ENCODE assay signal across 27 cellular contexts in genomic region chr13:79283742-79284141, GRCh38.
"Had no signal": no experiment of that assay in that cellular context is flagged by ENCODE, and none has a peak within 500 bp of the region (broad histone marks: within the 10 kb centered on the region; RNA-seq: fewer than 3 reads in every experiment).

No MANE protein-coding gene starts in this region.

- H3K27me3 Mint-ChIP-seq: type B pancreatic cell had no signal

- H3K4me3 ChIP-seq: left lung, lower lobe of right lung, mucosa of descending colon, pancreas, psoas muscle, skin epidermis, stomach, thoracic aorta, tibial nerve, vagina had no signal

- ATAC-seq: naive thymus-derived CD4-positive, alpha-beta T cell; pancreas; psoas muscle; sciatic nerve; stimulated activated naive B cell treated with anti-CD40 and anti-IgM and Interleukin-4, amounts not matched to agents 10 μg/mL and 1 μg/mL and 100 μg/mL, for 72 hours; stimulated activated naive CD8-positive, alpha-beta T cell treated with anti-CD3 and anti-CD28 coated beads, Interleukin-15, Interleukin-2, amounts not matched to agents 100 U/mL and 50 U/mL, for 24 hours had no signal

- H3K27me3 ChIP-seq: left lung, pancreas, stomach, tibial nerve, vagina had no signal

- H3K9me3 ChIP-seq: left lung, lower lobe of right lung, mucosa of descending colon, pancreas, psoas muscle, stomach, thoracic aorta, tibial nerve, vagina had no signal

- H3K4me1 ChIP-seq: left lung, lower lobe of right lung, pancreas, psoas muscle, tibial nerve, vagina had no signal

- H3K27ac Mint-ChIP-seq: immature natural killer cell; naive thymus-derived CD4-positive, alpha-beta T cell; natural killer cell treated with Interleukin-12 subunit alpha and Interleukin-12 subunit beta and Interleukin-15 and Interleukin-18, amount 100 ng/mL, for 72 hours; stimulated activated naive B cell treated with anti-CD40 and anti-IgM and Interleukin-4, amounts not matched to agents 10 μg/mL and 1 μg/mL and 100 μg/mL, for 72 hours; type B pancreatic cell had no signal

- H3K36me3 Mint-ChIP-seq: immature natural killer cell; naive thymus-derived CD4-positive, alpha-beta T cell; natural killer cell treated with Interleukin-12 subunit alpha and Interleukin-12 subunit beta and Interleukin-15 and Interleukin-18, amount 100 ng/mL, for 72 hours; stimulated activated naive B cell treated with anti-CD40 and anti-IgM and Interleukin-4, amounts not matched to agents 10 μg/mL and 1 μg/mL and 100 μg/mL, for 72 hours; type B pancreatic cell had no signal

- H3K36me3 ChIP-seq: left lung, lower lobe of right lung, pancreas, stomach, thoracic aorta, tibial nerve, vagina had no signal

- H3K4me3 Mint-ChIP-seq: immature natural killer cell; naive thymus-derived CD4-positive, alpha-beta T cell; natural killer cell treated with Interleukin-12 subunit alpha and Interleukin-12 subunit beta and Interleukin-15 and Interleukin-18, amount 100 ng/mL, for 72 hours; stimulated activated naive B cell treated with anti-CD40 and anti-IgM and Interleukin-4, amounts not matched to agents 10 μg/mL and 1 μg/mL and 100 μg/mL, for 72 hours; type B pancreatic cell had no signal

- FAIRE-seq: islet of Langerhans, kidney, pancreas had no signal

- H3K4me1 Mint-ChIP-seq: immature natural killer cell; stimulated activated naive B cell treated with anti-CD40 and anti-IgM and Interleukin-4, amounts not matched to agents 10 μg/mL and 1 μg/mL and 100 μg/mL, for 72 hours had no signal

- H3K27ac ChIP-seq: left lung, lower lobe of right lung, pancreas, psoas muscle, skin epidermis, stomach, thoracic aorta, tibial nerve, vagina had no signal

- H3K9me3 Mint-ChIP-seq: immature natural killer cell; naive thymus-derived CD4-positive, alpha-beta T cell; natural killer cell treated with Interleukin-12 subunit alpha and Interleukin-12 subunit beta and Interleukin-15 and Interleukin-18, amount 100 ng/mL, for 72 hours; stimulated activated naive B cell treated with anti-CD40 and anti-IgM and Interleukin-4, amounts not matched to agents 10 μg/mL and 1 μg/mL and 100 μg/mL, for 72 hours; type B pancreatic cell had no signal

- DNase-seq: hippocampal formation; immature natural killer cell; kidney; left colon; left lung; lower lobe of right lung; midbrain; mucosa of descending colon; naive thymus-derived CD4-positive, alpha-beta T cell; nucleus accumbens; pancreas; psoas muscle; stimulated activated CD4-positive, alpha-beta T cell treated with anti-CD3 and anti-CD28 coated beads, Interleukin-12 subunit alpha, Interleukin-12 subunit beta, amount 100 ng/mL, for 4 hours; stimulated activated CD4-positive, alpha-beta T cell treated with anti-CD3 and anti-CD28 coated beads, Interleukin-15, amount 100 ng/mL, for 24 hours; stimulated activated CD4-positive, alpha-beta T cell treated with anti-CD3 and anti-CD28 coated beads, Interleukin-2, amount 100 ng/mL, for 24 hours; stimulated activated CD4-positive, alpha-beta T cell treated with anti-CD3 and anti-CD28 coated beads, Interleukin-4, amount 100 ng/mL, for 1 hour; stimulated activated naive B cell treated with anti-CD40 and anti-IgM and Interleukin-4, amounts not matched to agents 10 μg/mL and 1 μg/mL and 100 μg/mL, for 72 hours; stimulated activated naive CD8-positive, alpha-beta T cell treated with anti-CD3 and anti-CD28 coated beads, Interleukin-15, Interleukin-2, amounts not matched to agents 100 U/mL and 50 U/mL, for 24 hours; stomach had no signal
